In genomic region chr10:114403545-114404161, GRCh38 we compare ENCODE assay signal across 8 cellular contexts. TPM values are rescaled to one million over a fixed set of nuclear protein-coding genes. Genes with fewer than 3 reads are reported as not detected.
DNase-seq lines count a peak whose midpoint lies in the region; ATAC-seq lines count a peak whose summit lies in the region.

No MANE protein-coding gene starts in this region.

- no peak overlapping the region for H2AFZ ChIP-seq in GM23248

- H3K4me1 ChIP-seq in GM23248 (ENCODE audit: insufficient read depth) (no peaks in the 10 kb centered on the region), iPS-20b (ENCODE audit: insufficient read depth, low read length) (peaks cover 12% of the 10 kb centered on the region; the same call in 1 of the 2 replicates)

- H3K9me2 ChIP-seq in GM23248 (ENCODE audit: insufficient read depth), result no peaks in the 10 kb centered on the region

- H3F3A ChIP-seq in GM23248 (ENCODE audit: insufficient read depth), result no peaks in the 10 kb centered on the region

- peak overlapping the region; percentile 49 for H3K4me3 Mint-ChIP-seq in stimulated activated effector memory CD8-positive, alpha-beta T cell treated with anti-CD3 and anti-CD28 coated beads, Interleukin-12 subunit alpha, Interleukin-12 subunit beta, amount 100 ng/mL, for 72 hours

- H3K27me3 ChIP-seq in GM23248 (replicated peaks; ENCODE audit: insufficient read depth) (peaks cover 75% of the 10 kb centered on the region), iPS-20b (ENCODE audit: insufficient read depth, low read length) (peaks cover 65% of the 10 kb centered on the region)

- 1 to 3% methylated on average over 33 to 41 of the region's 44 CpGs for WGBS in GM23248 (ENCODE audit: low coverage in 1 of 2, low lambda C conversion rate in 2 of 2, missing lambda C conversion rate in 2 of 2), 2 experiments

- H3K36me3 ChIP-seq in GM23248 (ENCODE audit: low read depth) (no peaks in the 10 kb centered on the region), iPS-20b (ENCODE audit: insufficient read depth, low read depth, low read length) (no peaks in the 10 kb centered on the region)

- no peaks in the 10 kb centered on the region for H4K20me1 ChIP-seq in GM23248 (ENCODE audit: insufficient read depth)

- no peak overlapping the region for H3K27ac Mint-ChIP-seq in stimulated activated effector memory CD8-positive, alpha-beta T cell treated with anti-CD3 and anti-CD28 coated beads, Interleukin-12 subunit alpha, Interleukin-12 subunit beta, amount 100 ng/mL, for 72 hours

- H3K4me3 ChIP-seq in GM23248, result no peak overlapping the region; the same call in 1 of the 2 replicates
- H3K4me3 ChIP-seq in iPS-20b (ENCODE audit: low read length), result peak overlapping the region; percentile 81

- H3K4me1 Mint-ChIP-seq in stimulated activated effector memory CD8-positive, alpha-beta T cell treated with anti-CD3 and anti-CD28 coated beads, Interleukin-12 subunit alpha, Interleukin-12 subunit beta, amount 100 ng/mL, for 72 hours, result peaks cover 25% of the 10 kb centered on the region

- peak; percentile 12 for DNase-seq in GM23248
- no peak for DNase-seq in stimulated activated effector memory CD8-positive, alpha-beta T cell treated with anti-CD3 and anti-CD28 coated beads, Interleukin-12 subunit alpha, Interleukin-12 subunit beta, amount 100 ng/mL, for 72 hours (ENCODE audit: low spot score in 2 of 2)
- no peak for DNase-seq in NCI-H1417 treated with DMSO at 0.1 percent for 48 hours (lab: John Stamatoyannopoulos, UW)
- no peak for DNase-seq in NCI-H748 (lab: John Stamatoyannopoulos, UW; ENCODE audit: unreplicated experiment)
- DNase-seq in OCI-M2 (lab: John Stamatoyannopoulos, UW; ENCODE audit: unreplicated experiment), result no peak

- in situ Hi-C loops in GM23248 (cut with MboI), result no loop called here

- no peaks in the 10 kb centered on the region for H3K36me3 Mint-ChIP-seq in stimulated activated effector memory CD8-positive, alpha-beta T cell treated with anti-CD3 and anti-CD28 coated beads, Interleukin-12 subunit alpha, Interleukin-12 subunit beta, amount 100 ng/mL, for 72 hours

- no peak overlapping the region for H3K4me2 ChIP-seq in GM23248 (ENCODE audit: unreplicated experiment)

- no peak for ATAC-seq in stimulated activated effector memory CD8-positive, alpha-beta T cell treated with anti-CD3 and anti-CD28 coated beads, Interleukin-12 subunit alpha, Interleukin-12 subunit beta, amount 100 ng/mL, for 72 hours
- ATAC-seq in HG02642 (IDR thresholded peaks at IDR 0.05; ENCODE audit: poor library complexity, unreplicated experiment), result no peak

- H3K9me3 ChIP-seq in GM23248 (ENCODE audit: low read depth), result no peaks in the 10 kb centered on the region
- H3K9me3 ChIP-seq in iPS-20b (ENCODE audit: insufficient read depth, low read depth, low read length), result no peaks in the 10 kb centered on the region

- H3K9ac ChIP-seq in GM23248, result no peak overlapping the region
- H3K9ac ChIP-seq in iPS-20b (ENCODE audit: low read depth, low read length), result peak overlapping the region; percentile 45; the same call in 1 of the 2 replicates

- no peak overlapping the region for H3K27ac ChIP-seq in GM23248
- peak overlapping the region; percentile 55 for H3K27ac ChIP-seq in angular gyrus (ENCODE audit: low read depth, low read length)
- H3K27ac ChIP-seq in iPS-20b (ENCODE audit: low read length), result no peak overlapping the region

- no peaks in the 10 kb centered on the region for H3K9me3 Mint-ChIP-seq in stimulated activated effector memory CD8-positive, alpha-beta T cell treated with anti-CD3 and anti-CD28 coated beads, Interleukin-12 subunit alpha, Interleukin-12 subunit beta, amount 100 ng/mL, for 72 hours

- no peaks in the 10 kb centered on the region for H3K79me2 ChIP-seq in GM23248 (ENCODE audit: insufficient read depth)

RNA-seq across cellular contexts. Expression of gene AFAP1L2, which starts 0.6 kb away (rescaled TPM):
- total RNA-seq in GM23248 (2014; rRNA removed; shearing (Covaris generic)), result not detected in 2 replicates
- polyA plus RNA-seq in GM23248 (2016; fragmentation: Nextera tagmentation; extraction: Ambion mirVana), result not detected in 2 replicates
